21 cellular contexts compared by ENCODE assay signal in the genomic region with DNA sequence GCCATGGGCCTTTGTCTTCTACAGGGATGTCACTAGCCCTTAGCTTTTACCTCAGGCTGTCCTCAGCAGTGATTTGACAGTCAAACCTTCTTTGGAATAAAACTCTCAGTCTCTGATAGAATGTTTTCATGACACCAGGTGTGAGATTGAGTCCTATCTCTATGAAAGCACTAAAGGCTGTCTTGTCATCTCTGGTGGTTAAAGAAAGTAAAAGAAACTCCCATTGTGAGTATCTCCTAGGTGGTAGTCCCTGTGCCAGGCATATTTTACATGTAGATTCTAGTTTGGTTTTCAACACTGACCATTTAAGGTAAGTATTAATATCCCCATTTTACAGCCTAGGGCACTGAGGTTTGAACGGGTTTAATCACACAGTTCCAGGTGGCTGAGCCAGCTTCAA.
DNase-seq lines count a peak whose midpoint lies in the region; ATAC-seq and TF ChIP-seq lines count a peak whose summit lies in the region.
"Had no signal": no experiment of that assay in that cellular context is flagged by ENCODE, and none has a peak within 500 bp of the region (broad histone marks: within the 10 kb centered on the region; RNA-seq: fewer than 3 reads in every experiment).

No MANE protein-coding gene starts in this region.

- ATAC-seq in GM21717 (IDR thresholded peaks at IDR 0.05; ENCODE audit: unreplicated experiment) (peak; percentile 55), WTC11 (no peak)
- ATAC-seq: GM12878, HCT116, Panc1 had no signal

- H3K36me3 ChIP-seq in mucosa of rectum (ENCODE audit: control insufficient read depth in 2 of 2, insufficient read depth in 2 of 2, low read length in 2 of 2) = no peaks in the 10 kb centered on the region
- H3K36me3 ChIP-seq: MG63 had no signal

- H3K27me3 ChIP-seq in mucosa of rectum (ENCODE audit: control insufficient read depth in 2 of 2, insufficient read depth in 2 of 2, low read length in 2 of 2) = no peaks in the 10 kb centered on the region
- H3K27me3 ChIP-seq: MG63 had no signal

- TF ChIP-seq CTCF in chondrocyte (IDR thresholded peaks at IDR 0.05) = no peak
- no peak for TF ChIP-seq CTCF in WTC11 (IDR thresholded peaks at IDR 0.05)

- H3K27ac Mint-ChIP-seq in chondrocyte (ENCODE audit: unreplicated experiment) = peak overlapping the region; percentile 23
- no peak overlapping the region for H3K27ac Mint-ChIP-seq in WTC11

- H3K27me3 Mint-ChIP-seq in chondrocyte (ENCODE audit: low read depth) (no peaks in the 10 kb centered on the region), WTC11 (ENCODE audit: low read depth) (no peaks in the 10 kb centered on the region)
- H3K27me3 Mint-ChIP-seq: CD4-positive, alpha-beta memory T cell had no signal

- H3K4me1 Mint-ChIP-seq in chondrocyte (ENCODE audit: low read depth) (peaks cover 31% of the 10 kb centered on the region), WTC11 (peaks cover 22% of the 10 kb centered on the region)

- H3K27ac ChIP-seq in mucosa of rectum (ENCODE audit: low read depth in 2 of 2, low read length in 2 of 2) = peak overlapping the region; percentile 55 to 64
- H3K27ac ChIP-seq: SK-N-MC had no signal

- no peaks in the 10 kb centered on the region for H3K9me3 Mint-ChIP-seq in chondrocyte (ENCODE audit: low read depth)
- 0 out of 2 replicates have a peak, but pooled peaks cover 5% of the 10 kb centered on the region for H3K9me3 Mint-ChIP-seq in WTC11
- H3K9me3 Mint-ChIP-seq: CD4-positive, alpha-beta memory T cell had no signal

- POLR2A ChIA-PET in WTC11 (lab: Charles Lee) = no interaction called here

- no peak overlapping the region for H3K9ac ChIP-seq in mucosa of rectum (ENCODE audit: low read depth in 1 of 2, low read length in 2 of 2)

- H3K36me3 Mint-ChIP-seq in chondrocyte (ENCODE audit: low read depth) = no peaks in the 10 kb centered on the region
- no peaks in the 10 kb centered on the region for H3K36me3 Mint-ChIP-seq in WTC11

- peak overlapping the region in 1 of 2 donors; percentile 32 for H3K4me3 ChIP-seq in mucosa of rectum (ENCODE audit: low read length in 2 of 2)
- H3K4me3 ChIP-seq: GM12878, MG63, SK-N-MC had no signal

- H3K4me1 ChIP-seq in mucosa of rectum (ENCODE audit: control insufficient read depth in 2 of 2, insufficient read depth in 2 of 2, low read length in 2 of 2) = peaks cover 15 to 23% of the 10 kb centered on the region in 2 donors

- H3K4me3 Mint-ChIP-seq in chondrocyte (ENCODE audit: unreplicated experiment) = no peak overlapping the region
- H3K4me3 Mint-ChIP-seq in WTC11 = no peak overlapping the region
- H3K4me3 Mint-ChIP-seq: CD4-positive, alpha-beta memory T cell had no signal

- H3K9me3 ChIP-seq in mucosa of rectum (ENCODE audit: control insufficient read depth in 2 of 2, low read length in 2 of 2) = no peaks in the 10 kb centered on the region
- H3K9me3 ChIP-seq: MG63 had no signal

- CTCF ChIA-PET in WTC11 (lab: Charles Lee) = no interaction called here

- DNase-seq in chondrocyte (ENCODE audit: low spot score) (no peak), WTC11 (ENCODE audit: low spot score) (no peak), NOMO-1 treated with DMSO at 0.1 percent for 48 hours (lab: John Stamatoyannopoulos, UW; ENCODE audit: unreplicated experiment) (no peak), NCI-H1436 (lab: John Stamatoyannopoulos, UW) (no peak)
- DNase-seq in effector CD4-positive, alpha-beta T cell = no peak
- DNase-seq: C1 segment of cervical spinal cord; CD4-positive, alpha-beta memory T cell; COR-L47; KG1; MG63; NCI-H1105 treated with DMSO at 0.1 percent for 48 hours; NCI-H2029; NCI-H446 treated with DMSO at 0.1 percent for 48 hours; NCI-H526 treated with DMSO at 0.1 percent for 48 hours; SIG-M5 had no signal

TF ChIP-seq in WTC11, 78 proteins besides CTCF, POLR2A, EP300 and RAD21:
- TF ChIP-seq, protein P1, sequence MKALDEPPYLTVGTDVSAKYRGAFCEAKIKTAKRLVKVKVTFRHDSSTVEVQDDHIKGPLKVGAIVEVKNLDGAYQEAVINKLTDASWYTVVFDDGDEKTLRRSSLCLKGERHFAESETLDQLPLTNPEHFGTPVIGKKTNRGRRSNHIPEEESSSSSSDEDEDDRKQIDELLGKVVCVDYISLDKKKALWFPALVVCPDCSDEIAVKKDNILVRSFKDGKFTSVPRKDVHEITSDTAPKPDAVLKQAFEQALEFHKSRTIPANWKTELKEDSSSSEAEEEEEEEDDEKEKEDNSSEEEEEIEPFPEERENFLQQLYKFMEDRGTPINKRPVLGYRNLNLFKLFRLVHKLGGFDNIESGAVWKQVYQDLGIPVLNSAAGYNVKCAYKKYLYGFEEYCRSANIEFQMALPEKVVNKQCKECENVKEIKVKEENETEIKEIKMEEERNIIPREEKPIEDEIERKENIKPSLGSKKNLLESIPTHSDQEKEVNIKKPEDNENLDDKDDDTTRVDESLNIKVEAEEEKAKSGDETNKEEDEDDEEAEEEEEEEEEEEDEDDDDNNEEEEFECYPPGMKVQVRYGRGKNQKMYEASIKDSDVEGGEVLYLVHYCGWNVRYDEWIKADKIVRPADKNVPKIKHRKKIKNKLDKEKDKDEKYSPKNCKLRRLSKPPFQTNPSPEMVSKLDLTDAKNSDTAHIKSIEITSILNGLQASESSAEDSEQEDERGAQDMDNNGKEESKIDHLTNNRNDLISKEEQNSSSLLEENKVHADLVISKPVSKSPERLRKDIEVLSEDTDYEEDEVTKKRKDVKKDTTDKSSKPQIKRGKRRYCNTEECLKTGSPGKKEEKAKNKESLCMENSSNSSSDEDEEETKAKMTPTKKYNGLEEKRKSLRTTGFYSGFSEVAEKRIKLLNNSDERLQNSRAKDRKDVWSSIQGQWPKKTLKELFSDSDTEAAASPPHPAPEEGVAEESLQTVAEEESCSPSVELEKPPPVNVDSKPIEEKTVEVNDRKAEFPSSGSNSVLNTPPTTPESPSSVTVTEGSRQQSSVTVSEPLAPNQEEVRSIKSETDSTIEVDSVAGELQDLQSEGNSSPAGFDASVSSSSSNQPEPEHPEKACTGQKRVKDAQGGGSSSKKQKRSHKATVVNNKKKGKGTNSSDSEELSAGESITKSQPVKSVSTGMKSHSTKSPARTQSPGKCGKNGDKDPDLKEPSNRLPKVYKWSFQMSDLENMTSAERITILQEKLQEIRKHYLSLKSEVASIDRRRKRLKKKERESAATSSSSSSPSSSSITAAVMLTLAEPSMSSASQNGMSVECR (CRISPR knock-in tag; IDR thresholded peaks at IDR 0.05; ENCODE audit: borderline replicate concordance) = no peak
- TF ChIP-seq ZNF317 (CRISPR knock-in tag; IDR thresholded peaks at IDR 0.05; ENCODE audit: borderline replicate concordance, low read depth) = no peak
- TF ChIP-seq, protein P2, sequence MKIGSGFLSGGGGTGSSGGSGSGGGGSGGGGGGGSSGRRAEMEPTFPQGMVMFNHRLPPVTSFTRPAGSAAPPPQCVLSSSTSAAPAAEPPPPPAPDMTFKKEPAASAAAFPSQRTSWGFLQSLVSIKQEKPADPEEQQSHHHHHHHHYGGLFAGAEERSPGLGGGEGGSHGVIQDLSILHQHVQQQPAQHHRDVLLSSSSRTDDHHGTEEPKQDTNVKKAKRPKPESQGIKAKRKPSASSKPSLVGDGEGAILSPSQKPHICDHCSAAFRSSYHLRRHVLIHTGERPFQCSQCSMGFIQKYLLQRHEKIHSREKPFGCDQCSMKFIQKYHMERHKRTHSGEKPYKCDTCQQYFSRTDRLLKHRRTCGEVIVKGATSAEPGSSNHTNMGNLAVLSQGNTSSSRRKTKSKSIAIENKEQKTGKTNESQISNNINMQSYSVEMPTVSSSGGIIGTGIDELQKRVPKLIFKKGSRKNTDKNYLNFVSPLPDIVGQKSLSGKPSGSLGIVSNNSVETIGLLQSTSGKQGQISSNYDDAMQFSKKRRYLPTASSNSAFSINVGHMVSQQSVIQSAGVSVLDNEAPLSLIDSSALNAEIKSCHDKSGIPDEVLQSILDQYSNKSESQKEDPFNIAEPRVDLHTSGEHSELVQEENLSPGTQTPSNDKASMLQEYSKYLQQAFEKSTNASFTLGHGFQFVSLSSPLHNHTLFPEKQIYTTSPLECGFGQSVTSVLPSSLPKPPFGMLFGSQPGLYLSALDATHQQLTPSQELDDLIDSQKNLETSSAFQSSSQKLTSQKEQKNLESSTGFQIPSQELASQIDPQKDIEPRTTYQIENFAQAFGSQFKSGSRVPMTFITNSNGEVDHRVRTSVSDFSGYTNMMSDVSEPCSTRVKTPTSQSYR (CRISPR knock-in tag; IDR thresholded peaks at IDR 0.05) = no peak
- no peak for TF ChIP-seq FOXK1 (CRISPR knock-in tag; IDR thresholded peaks at IDR 0.05)
- TF ChIP-seq GRHL2 (CRISPR knock-in tag; IDR thresholded peaks at IDR 0.05; ENCODE audit: insufficient replicate concordance, severe bottlenecking) = no peak
- no peak for TF ChIP-seq TEAD1 (CRISPR knock-in tag; IDR thresholded peaks at IDR 0.05)
- no peak for TF ChIP-seq TP53 (CRISPR knock-in tag; IDR thresholded peaks at IDR 0.05)
- no peak for TF ChIP-seq ZNF416 (CRISPR knock-in tag; IDR thresholded peaks at IDR 0.05)
- TF ChIP-seq NR2C2 (CRISPR knock-in tag; IDR thresholded peaks at IDR 0.05) = no peak
- TF ChIP-seq NFE2L1 (CRISPR knock-in tag; IDR thresholded peaks at IDR 0.05) = no peak
